1 cellular context compared by ENCODE assay signal in genomic region chr19:44356383-44357111, GRCh38.
TF ChIP-seq lines count a peak whose summit lies in the region.

ZNF112 (minus strand) TSS chr19:44356680; CDS start chr19:44340539, 16,141 bp downstream.

TF ChIP-seq in HepG2, 621 proteins besides CTCF, POLR2A, EP300 and RAD21 (continued from another document and continues in another):
- peak; percentile 62; the same call in 1 of the 2 replicates for TF ChIP-seq UBTF (CRISPR knock-in tag; IDR thresholded peaks at IDR 0.05)
- TF ChIP-seq ZBTB8A (CRISPR knock-in tag; IDR thresholded peaks at IDR 0.05; ENCODE audit: borderline replicate concordance, low read depth) = no peak
- no peak for TF ChIP-seq ZNF678 (CRISPR knock-in tag; IDR thresholded peaks at IDR 0.05)
- TF ChIP-seq USF2 (IDR thresholded peaks at IDR 0.05; ENCODE audit: low read depth, low read length) = no peak
- TF ChIP-seq USF2 (CRISPR knock-in tag; IDR thresholded peaks at IDR 0.05; ENCODE audit: borderline replicate concordance) = no peak
- no peak for TF ChIP-seq NFE2 (CRISPR knock-in tag; IDR thresholded peaks at IDR 0.05)
- TF ChIP-seq STAT6 (CRISPR knock-in tag; IDR thresholded peaks at IDR 0.05; ENCODE audit: borderline replicate concordance) = no peak
- TF ChIP-seq ETS1 (CRISPR knock-in tag; IDR thresholded peaks at IDR 0.05) = no peak
- TF ChIP-seq GMEB2 (CRISPR knock-in tag; IDR thresholded peaks at IDR 0.05; ENCODE audit: low read depth) = no peak
- no peak; the same call in 1 of the 2 replicates for TF ChIP-seq ZBTB25 (CRISPR knock-in tag; IDR thresholded peaks at IDR 0.05)
- no peak for TF ChIP-seq KDM6A (CRISPR knock-in tag; IDR thresholded peaks at IDR 0.05; ENCODE audit: low read depth)
- TF ChIP-seq ZNF614 (CRISPR knock-in tag; IDR thresholded peaks at IDR 0.05; ENCODE audit: borderline replicate concordance) = no peak
- TF ChIP-seq ZNF225 (CRISPR knock-in tag; IDR thresholded peaks at IDR 0.05) = no peak
- TF ChIP-seq ZNF800 (CRISPR knock-in tag; IDR thresholded peaks at IDR 0.05) = no peak
- TF ChIP-seq ZFP36L1 (CRISPR knock-in tag; IDR thresholded peaks at IDR 0.05) = no peak
- peak; percentile 52; the same call in 1 of the 2 replicates for TF ChIP-seq BRD4 (CRISPR knock-in tag; IDR thresholded peaks at IDR 0.05)
- no peak for TF ChIP-seq BCL3 (CRISPR knock-in tag; IDR thresholded peaks at IDR 0.05)
- TF ChIP-seq ZHX2 (IDR thresholded peaks at IDR 0.05; ENCODE audit: low read depth) = 0 out of 2 replicates have a peak, but pooled peaks have one; percentile 18
- no peak for TF ChIP-seq ZHX2 (CRISPR knock-in tag; IDR thresholded peaks at IDR 0.05; ENCODE audit: borderline replicate concordance)
- TF ChIP-seq NCOR1 (IDR thresholded peaks at IDR 0.05; ENCODE audit: borderline replicate concordance, low read length) = no peak
- TF ChIP-seq PPARG (CRISPR knock-in tag; conservative IDR thresholded peaks at IDR 0.05) = 0 out of 2 replicates have a peak, but pooled peaks have one; percentile 23
- TF ChIP-seq ZFYVE20 (CRISPR knock-in tag; IDR thresholded peaks at IDR 0.05; ENCODE audit: borderline replicate concordance, low read depth) = no peak
- no peak for TF ChIP-seq PTBP1 (IDR thresholded peaks at IDR 0.05; ENCODE audit: low read depth, low read length, poor library complexity, severe bottlenecking)
- TF ChIP-seq ZNF251 (CRISPR knock-in tag; IDR thresholded peaks at IDR 0.05) = no peak
- TF ChIP-seq REL (CRISPR knock-in tag; conservative IDR thresholded peaks at IDR 0.05) = no peak
- no peak for TF ChIP-seq IRF1 (CRISPR knock-in tag; IDR thresholded peaks at IDR 0.05; ENCODE audit: low read depth)
- no peak for TF ChIP-seq SIX1 (CRISPR knock-in tag; IDR thresholded peaks at IDR 0.05; ENCODE audit: borderline replicate concordance)
- TF ChIP-seq TOPORS (CRISPR knock-in tag; IDR thresholded peaks at IDR 0.05) = no peak
- peak; percentile 73; the same call in 1 of the 2 replicates for TF ChIP-seq HOXA3 (CRISPR knock-in tag; IDR thresholded peaks at IDR 0.05)
- TF ChIP-seq SIN3B (IDR thresholded peaks at IDR 0.05; ENCODE audit: low read length) = no peak
- no peak for TF ChIP-seq CSRNP1 (CRISPR knock-in tag; IDR thresholded peaks at IDR 0.05)
